8 cellular contexts compared by ENCODE assay signal in genomic region chr6:37653933-37654565, GRCh38. TPM values are rescaled to one million over a fixed set of nuclear protein-coding genes. Genes with fewer than 3 reads are reported as not detected.
A peak's percentile ranks its signal among the peaks of the same experiment; 100 is the strongest.
DNase-seq lines count a peak whose midpoint lies in the region; ATAC-seq and TF ChIP-seq lines count a peak whose summit lies in the region.

No MANE protein-coding gene starts in this region.

- 53% methylated on average over 3 of the region's 8 CpGs for WGBS in right lobe of liver (ENCODE audit: insufficient coverage, low coverage, low lambda C conversion rate, missing lambda C conversion rate)
- 66 to 87% methylated on average over 5 to 8 of the region's 8 CpGs for WGBS in upper lobe of left lung, 2 donors

- H3K9me3 ChIP-seq in OCI-LY7 (ENCODE audit: low read length) (peaks cover 4% of the 10 kb centered on the region; the same call in 1 of the 2 replicates), right lobe of liver (no peaks in the 10 kb centered on the region), upper lobe of left lung (peaks cover 0 to 8% (median 7%) of the 10 kb centered on the region in 4 donors)

- POLR2A ChIA-PET in OCI-LY7 (lab: Charles Lee), result interaction anchor here (0.7 kb wide), 1 partner anchor 120 kb away, joined by 3 read pairs; no protein-coding TSS in a partner anchor

- H3K79me2 ChIP-seq in OCI-LY7 (ENCODE audit: insufficient read depth, low read depth, low read length), result no peaks in the 10 kb centered on the region

- BruUV-seq in OCI-LY7 (replicated peaks; lab: Mats Ljungman, UMichigan), result no TSS peak

- H3K9me2 ChIP-seq in OCI-LY7 (ENCODE audit: insufficient read depth, low read length), result no peaks in the 10 kb centered on the region

- H3K27ac ChIP-seq in OCI-LY7 (ENCODE audit: low read depth, low read length, poor library complexity, severe bottlenecking) (no peak overlapping the region), right lobe of liver (no peak overlapping the region), upper lobe of left lung (no peak overlapping the region)

- H3K36me3 ChIP-seq in OCI-LY7 (ENCODE audit: insufficient read depth, low read length), result no peaks in the 10 kb centered on the region
- H3K36me3 ChIP-seq in right lobe of liver, result no peaks in the 10 kb centered on the region
- no peaks in the 10 kb centered on the region for H3K36me3 ChIP-seq in upper lobe of left lung

- H3K27me3 ChIP-seq in right lobe of liver, result peaks cover 0 to 3% of the 10 kb centered on the region in 2 donors
- H3K27me3 ChIP-seq in upper lobe of left lung, result peaks cover 0 to 13% (median 2%) of the 10 kb centered on the region in 4 donors

- H3K4me2 ChIP-seq in OCI-LY7 (ENCODE audit: low read length), result no peak overlapping the region

- DNase-seq in A172 (ENCODE audit: low spot score), result peak; percentile 62
- peak; percentile 50 for DNase-seq in OCI-LY7 (ENCODE audit: low spot score)
- DNase-seq in activated naive CD4-positive, alpha-beta T cell treated with anti-CD3 and anti-CD28 coated beads, Interleukin-2, amount 50 U/mL, for 16 hours, result peak; percentile 47
- no peak for DNase-seq in right lobe of liver
- DNase-seq in upper lobe of left lung, result no peak
- DNase-seq in hypothalamus (lab: John Stamatoyannopoulos, UW), result no peak
- no peak for DNase-seq in Ammon's horn (ENCODE audit: low spot score)

- TF ChIP-seq CTCF in GM12873 (IDR thresholded peaks at IDR 0.05; ENCODE audit: insufficient read depth, low read depth, low read length, missing control alignments), result peak; percentile 84
- TF ChIP-seq CTCF in OCI-LY7 (conservative IDR thresholded peaks at IDR 0.05; ENCODE audit: low read length), result peak; percentile 92
- peak; percentile 39 to 61 (median 55) for TF ChIP-seq CTCF in right lobe of liver (IDR thresholded peaks at IDR 0.05)
- peak; percentile 25 to 57 (median 38) for TF ChIP-seq CTCF in upper lobe of left lung (IDR thresholded peaks at IDR 0.05)

- TF ChIP-seq POLR2A in right lobe of liver (IDR thresholded peaks at IDR 0.05), result no peak
- no peak for TF ChIP-seq POLR2A in upper lobe of left lung (IDR thresholded peaks at IDR 0.05)

- TF ChIP-seq EP300 in upper lobe of left lung (IDR thresholded peaks at IDR 0.05), result no peak

- H4K20me1 ChIP-seq in OCI-LY7 (ENCODE audit: insufficient read depth, low read length), result no peaks in the 10 kb centered on the region

- H3K4me1 ChIP-seq in OCI-LY7 (ENCODE audit: insufficient read depth, low read length, poor library complexity, severe bottlenecking) (no peaks in the 10 kb centered on the region), right lobe of liver (peaks cover 0 to 2% (median 0%) of the 10 kb centered on the region in 4 donors), upper lobe of left lung (peaks cover under 1 to 3% (median 2%) of the 10 kb centered on the region in 4 donors)

- intact Hi-C loops in OCI-LY7 (cut with micrococcal nuclease; ENCODE audit: unreplicated experiment) (no loop called here), right lobe of liver (cut with DNase I) (no loop called here)

- no peak overlapping the region for H2AFZ ChIP-seq in OCI-LY7 (ENCODE audit: low read length)

- CTCF ChIA-PET in OCI-LY7 (lab: Charles Lee; ENCODE audit: unreplicated experiment), result no interaction called here

- ATAC-seq in right lobe of liver (peak in 3 of 4 donors; percentile 39 to 55 (median 40)), upper lobe of left lung (ENCODE audit: low FRiP score in 2 of 2) (no peak)

- H3K4me3 ChIP-seq in OCI-LY7 (ENCODE audit: low read depth, low read length, poor library complexity, severe bottlenecking) (no peak overlapping the region), right lobe of liver (no peak overlapping the region), upper lobe of left lung (no peak overlapping the region)

RNA-seq across cellular contexts. Expression of gene MDGA1, which starts 43.6 kb away (rescaled TPM):
- total RNA-seq in A172 (2014; rRNA removed; shearing (Covaris generic)), result 5.8 and 10.0 TPM in 2 replicates
- total RNA-seq in OCI-LY7 (2014; rRNA removed; shearing (Covaris generic)), result 0.22 and 0.33 TPM in 2 replicates
- 0.17 and 0.32 TPM in 2 replicates for total RNA-seq in OCI-LY7 (2022)
- total RNA-seq in right lobe of liver, result 1 to 10 TPM in 1 of 6 experiments, under 1 TPM in 5; 0.22 to 1.3 (median 0.59) TPM
- total RNA-seq in upper lobe of left lung, result 10 to 100 TPM in 2 of 6 donors, 1 to 10 TPM in 4; 3.1 to 19.6 (median 5.8) TPM

Comparison
In these comparisons a context has a peak if more than half of its experiments do, and no peak if none do; other contexts are left out.
1. DNase-seq: peak in A172 (single experiment), OCI-LY7 (single experiment) and activated naive CD4-positive, alpha-beta T cell treated with anti-CD3 and anti-CD28 coated beads, Interleukin-2, amount 50 U/mL, for 16 hours (single experiment); none in right lobe of liver (0 of 3), upper lobe of left lung (0 of 2), hypothalamus (0 of 51) and Ammon's horn (single experiment).
2. CTCF ChIP-seq: peak in every context shown above with its lines; median percentile 92 in OCI-LY7; 84 in GM12873; 55 in right lobe of liver; 38 in upper lobe of left lung.
3. ATAC-seq: peak in right lobe of liver (3 of 4); none in upper lobe of left lung (0 of 2).